Comparison of ENCODE assay signal across 22 cellular contexts in the genomic region with DNA sequence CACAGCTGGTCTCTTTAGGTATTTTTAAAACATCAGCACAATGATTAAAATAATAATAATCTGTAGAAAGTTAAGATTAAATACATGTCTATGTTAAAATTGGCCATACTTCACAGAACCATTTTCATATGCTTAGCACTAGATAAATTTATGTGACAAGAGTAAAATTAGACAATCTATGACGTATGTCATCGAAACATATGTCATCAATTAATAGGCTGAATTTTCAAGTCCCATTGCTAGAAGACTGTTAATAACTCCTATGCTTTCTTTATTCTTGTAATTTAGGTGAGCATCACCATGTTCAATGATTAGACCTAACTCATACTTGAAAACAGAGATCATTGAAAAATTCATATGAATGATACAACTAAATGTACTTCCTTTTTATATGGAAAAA.
DNase-seq lines count a peak whose midpoint lies in the region; ATAC-seq and TF ChIP-seq lines count a peak whose summit lies in the region.
"Had no signal": no experiment of that assay in that cellular context is flagged by ENCODE, and none has a peak within 500 bp of the region (broad histone marks: within the 10 kb centered on the region; RNA-seq: fewer than 3 reads in every experiment).

No MANE protein-coding gene starts in this region.

- H3K27me3 Mint-ChIP-seq in activated CD8-positive, alpha-beta T cell treated with anti-CD3 and anti-CD28 coated beads for 36 hours, result no peaks in the 10 kb centered on the region
- H3K27me3 Mint-ChIP-seq in activated CD8-positive, alpha-beta T cell treated with anti-CD3 and anti-CD28 coated beads, Interleukin-2, amount 10 ng/mL, durations not matched to agents 7 days and 5 days (ENCODE audit: low read depth), result no peaks in the 10 kb centered on the region
- no peaks in the 10 kb centered on the region for H3K27me3 Mint-ChIP-seq in CD4-positive, alpha-beta T cell
- H3K27me3 Mint-ChIP-seq in T-cell, result no peaks in the 10 kb centered on the region
- H3K27me3 Mint-ChIP-seq: CD4-positive, alpha-beta memory T cell had no signal

- H3K79me2 ChIP-seq in neural cell (replicated peaks; ENCODE audit: insufficient read depth, low read length), result no peaks in the 10 kb centered on the region

- no peak for DNase-seq in activated CD8-positive, alpha-beta T cell treated with anti-CD3 and anti-CD28 coated beads for 36 hours
- no peak for DNase-seq in activated CD8-positive, alpha-beta T cell treated with anti-CD3 and anti-CD28 coated beads, Interleukin-2, amount 10 ng/mL, durations not matched to agents 7 days and 5 days
- DNase-seq in CD4-positive, alpha-beta T cell, result no peak
- DNase-seq in T-cell (no peak), coronary artery (ENCODE audit: low spot score) (no peak), omental fat pad (ENCODE audit: low spot score) (no peak), DMS53 (lab: John Stamatoyannopoulos, UW) (no peak)
- DNase-seq: Caco-2; CD4-positive, alpha-beta memory T cell; DMS153; DMS79; EL; GDM1; GM23248; H7; HCEC 1CT had no signal

- H3F3A ChIP-seq in neural cell (ENCODE audit: insufficient read depth, low read length, poor library complexity, severe bottlenecking), result no peaks in the 10 kb centered on the region

- no peak overlapping the region for H3K9ac ChIP-seq in neural cell (ENCODE audit: low read length)
- H3K9ac ChIP-seq: BLaER1, GM23248 had no signal

- H3K36me3 Mint-ChIP-seq in activated CD8-positive, alpha-beta T cell treated with anti-CD3 and anti-CD28 coated beads for 36 hours (ENCODE audit: low read depth), result peaks cover 8% of the 10 kb centered on the region
- H3K36me3 Mint-ChIP-seq in activated CD8-positive, alpha-beta T cell treated with anti-CD3 and anti-CD28 coated beads, Interleukin-2, amount 10 ng/mL, durations not matched to agents 7 days and 5 days (ENCODE audit: low read depth), result peaks cover 3% of the 10 kb centered on the region
- no peaks in the 10 kb centered on the region for H3K36me3 Mint-ChIP-seq in CD4-positive, alpha-beta T cell (ENCODE audit: low read depth)
- no peaks in the 10 kb centered on the region for H3K36me3 Mint-ChIP-seq in T-cell

- POLR2A ChIA-PET in activated CD8-positive, alpha-beta T cell treated with anti-CD3 and anti-CD28 coated beads for 36 hours (lab: Charles Lee), result no interaction called here
- POLR2A ChIA-PET in activated CD8-positive, alpha-beta T cell treated with anti-CD3 and anti-CD28 coated beads, Interleukin-2, amount 10 ng/mL, durations not matched to agents 7 days and 5 days (lab: Charles Lee), result no interaction called here
- POLR2A ChIA-PET in CD4-positive, alpha-beta T cell (lab: Charles Lee), result no interaction called here
- POLR2A ChIA-PET in T-cell (lab: Charles Lee), result interaction anchor here in 1 of 2 donors (0.6 kb wide), 1 partner anchor 14 kb away, joined by 7 read pairs; no protein-coding TSS in a partner anchor

- no peaks in the 10 kb centered on the region for H3K27me3 ChIP-seq in CD4-positive, alpha-beta T cell (ENCODE audit: control insufficient read depth, insufficient read depth, low read length)
- no peaks in the 10 kb centered on the region for H3K27me3 ChIP-seq in neural cell (ENCODE audit: insufficient read depth, low read depth, low read length)
- H3K27me3 ChIP-seq: BLaER1 had no signal

- CTCF ChIA-PET in activated CD8-positive, alpha-beta T cell treated with anti-CD3 and anti-CD28 coated beads for 36 hours (lab: Charles Lee), result no interaction called here
- CTCF ChIA-PET in activated CD8-positive, alpha-beta T cell treated with anti-CD3 and anti-CD28 coated beads, Interleukin-2, amount 10 ng/mL, durations not matched to agents 7 days and 5 days (lab: Charles Lee), result no interaction called here
- CTCF ChIA-PET in CD4-positive, alpha-beta T cell (lab: Charles Lee), result no interaction called here
- CTCF ChIA-PET in T-cell (lab: Charles Lee), result interaction anchor here (0.6 to 0.7 kb wide), 3 partner anchors 19 to 442 kb away, joined by 3 to 6 read pairs (median 3); no protein-coding TSS in a partner anchor

- H3K4me3 Mint-ChIP-seq in activated CD8-positive, alpha-beta T cell treated with anti-CD3 and anti-CD28 coated beads for 36 hours, result no peak overlapping the region
- no peak overlapping the region for H3K4me3 Mint-ChIP-seq in activated CD8-positive, alpha-beta T cell treated with anti-CD3 and anti-CD28 coated beads, Interleukin-2, amount 10 ng/mL, durations not matched to agents 7 days and 5 days
- no peak overlapping the region for H3K4me3 Mint-ChIP-seq in CD4-positive, alpha-beta T cell
- H3K4me3 Mint-ChIP-seq in T-cell, result no peak overlapping the region
- H3K4me3 Mint-ChIP-seq: B cell had no signal

- no peaks in the 10 kb centered on the region for H3K9me2 ChIP-seq in neural cell (ENCODE audit: insufficient read depth, low read length)

- H3K27ac ChIP-seq in CD4-positive, alpha-beta T cell (ENCODE audit: low read depth, low read length), result no peak overlapping the region
- H3K27ac ChIP-seq in neural cell (ENCODE audit: low read length), result no peak overlapping the region
- H3K27ac ChIP-seq in coronary artery, result no peak overlapping the region
- H3K27ac ChIP-seq: 22Rv1, BLaER1, C4-2B, GM23248 had no signal

- no peaks in the 10 kb centered on the region for H3K9me3 ChIP-seq in CD4-positive, alpha-beta T cell (ENCODE audit: control insufficient read depth, low read length)
- no peaks in the 10 kb centered on the region for H3K9me3 ChIP-seq in neural cell (ENCODE audit: low read length)
- H3K9me3 ChIP-seq: Caco-2 had no signal

- peak; percentile 69 for TF ChIP-seq EP300 in neural cell (conservative IDR thresholded peaks at IDR 0.05; ENCODE audit: poor library complexity, severe bottlenecking)

- peak overlapping the region; percentile 22 for H3K27ac Mint-ChIP-seq in activated CD8-positive, alpha-beta T cell treated with anti-CD3 and anti-CD28 coated beads for 36 hours
- no peak overlapping the region for H3K27ac Mint-ChIP-seq in activated CD8-positive, alpha-beta T cell treated with anti-CD3 and anti-CD28 coated beads, Interleukin-2, amount 10 ng/mL, durations not matched to agents 7 days and 5 days
- peak overlapping the region; percentile 84 for H3K27ac Mint-ChIP-seq in CD4-positive, alpha-beta T cell
- peak overlapping the region; percentile 23 to 31 for H3K27ac Mint-ChIP-seq in T-cell
- H3K27ac Mint-ChIP-seq: B cell had no signal

- no peaks in the 10 kb centered on the region for H3K36me3 ChIP-seq in neural cell (ENCODE audit: insufficient read depth, low read length)

- no peaks in the 10 kb centered on the region for H4K20me1 ChIP-seq in neural cell (ENCODE audit: insufficient read depth)
- H4K20me1 ChIP-seq: BLaER1 had no signal

- no peak for ATAC-seq in activated CD8-positive, alpha-beta T cell treated with anti-CD3 and anti-CD28 coated beads for 36 hours
- ATAC-seq in activated CD8-positive, alpha-beta T cell treated with anti-CD3 and anti-CD28 coated beads, Interleukin-2, amount 10 ng/mL, durations not matched to agents 7 days and 5 days, result no peak
- no peak for ATAC-seq in CD4-positive, alpha-beta T cell (ENCODE audit: poor library complexity)
- ATAC-seq in T-cell (replicated peaks in 1 of 4), result no peak
- ATAC-seq in omental fat pad (ENCODE audit: low FRiP score), result no peak
- ATAC-seq: GM12878 had no signal

- no peak for TF ChIP-seq CTCF in activated CD8-positive, alpha-beta T cell treated with anti-CD3 and anti-CD28 coated beads for 36 hours (IDR thresholded peaks at IDR 0.05)
- no peak for TF ChIP-seq CTCF in CD4-positive, alpha-beta T cell (IDR thresholded peaks at IDR 0.05)
- TF ChIP-seq CTCF in neural cell (IDR thresholded peaks at IDR 0.05; ENCODE audit: poor library complexity, severe bottlenecking) (no peak), coronary artery (IDR thresholded peaks at IDR 0.05) (no peak), omental fat pad (IDR thresholded peaks at IDR 0.05) (no peak)

- H3K4me3 ChIP-seq in neural cell (ENCODE audit: low read length) (no peak overlapping the region), coronary artery (no peak overlapping the region)
- H3K4me3 ChIP-seq: BLaER1, GM12878, GM23248 had no signal

- intact Hi-C loops in activated CD8-positive, alpha-beta T cell treated with anti-CD3 and anti-CD28 coated beads for 36 hours (cut with micrococcal nuclease), result no loop called here
- intact Hi-C loops in CD4-positive, alpha-beta T cell (cut with DNase I, micrococcal nuclease), result no loop called here

- H3K9me3 Mint-ChIP-seq in activated CD8-positive, alpha-beta T cell treated with anti-CD3 and anti-CD28 coated beads for 36 hours, result peaks cover 4% of the 10 kb centered on the region
- peaks cover 5% of the 10 kb centered on the region for H3K9me3 Mint-ChIP-seq in activated CD8-positive, alpha-beta T cell treated with anti-CD3 and anti-CD28 coated beads, Interleukin-2, amount 10 ng/mL, durations not matched to agents 7 days and 5 days (ENCODE audit: insufficient read depth)
- peaks cover 3% of the 10 kb centered on the region for H3K9me3 Mint-ChIP-seq in CD4-positive, alpha-beta T cell
- peaks cover 0 to 4% (median 0%) of the 10 kb centered on the region in 3 donors for H3K9me3 Mint-ChIP-seq in T-cell

- H2AFZ ChIP-seq in neural cell (ENCODE audit: low read depth, low read length), result no peak overlapping the region
- H2AFZ ChIP-seq: GM23248 had no signal

- no peak for TF ChIP-seq RAD21 in neural cell (conservative IDR thresholded peaks at IDR 0.05)

- H3K4me2 ChIP-seq in neural cell (ENCODE audit: low read length), result no peak overlapping the region

- H3K4me1 Mint-ChIP-seq in activated CD8-positive, alpha-beta T cell treated with anti-CD3 and anti-CD28 coated beads for 36 hours (ENCODE audit: low read depth), result peaks cover 33% of the 10 kb centered on the region
- peaks cover 18% of the 10 kb centered on the region for H3K4me1 Mint-ChIP-seq in activated CD8-positive, alpha-beta T cell treated with anti-CD3 and anti-CD28 coated beads, Interleukin-2, amount 10 ng/mL, durations not matched to agents 7 days and 5 days (ENCODE audit: low read depth)
- peaks cover 42% of the 10 kb centered on the region for H3K4me1 Mint-ChIP-seq in CD4-positive, alpha-beta T cell (ENCODE audit: low read depth)
- H3K4me1 Mint-ChIP-seq in T-cell, result peaks cover 28 to 37% (median 36%) of the 10 kb centered on the region in 3 donors

TF ChIP-seq in neural cell, 6 proteins besides CTCF, POLR2A, EP300 and RAD21 (continues in another document):
- TF ChIP-seq MXI1 (conservative IDR thresholded peaks at IDR 0.05; ENCODE audit: poor library complexity, severe bottlenecking) (no peak), SMC3 (conservative IDR thresholded peaks at IDR 0.05; ENCODE audit: poor library complexity) (no peak), TAF1 (IDR thresholded peaks at IDR 0.05; ENCODE audit: low read depth) (no peak), POLR2AphosphoS5 (IDR thresholded peaks at IDR 0.05) (peak; percentile 28)

Comparison
In these comparisons a context has a peak if more than half of its experiments do, and no peak if none do; other contexts are left out.
1. CTCF ChIA-PET loops: an anchor here in T-cell (0.6 to 0.7 kb wide); none called in activated CD8-positive, alpha-beta T cell treated with anti-CD3 and anti-CD28 coated beads for 36 hours, activated CD8-positive, alpha-beta T cell treated with anti-CD3 and anti-CD28 coated beads, Interleukin-2, amount 10 ng/mL, durations not matched to agents 7 days and 5 days and CD4-positive, alpha-beta T cell.